ENCODE assay signal across 33 cellular contexts in the genomic region with DNA sequence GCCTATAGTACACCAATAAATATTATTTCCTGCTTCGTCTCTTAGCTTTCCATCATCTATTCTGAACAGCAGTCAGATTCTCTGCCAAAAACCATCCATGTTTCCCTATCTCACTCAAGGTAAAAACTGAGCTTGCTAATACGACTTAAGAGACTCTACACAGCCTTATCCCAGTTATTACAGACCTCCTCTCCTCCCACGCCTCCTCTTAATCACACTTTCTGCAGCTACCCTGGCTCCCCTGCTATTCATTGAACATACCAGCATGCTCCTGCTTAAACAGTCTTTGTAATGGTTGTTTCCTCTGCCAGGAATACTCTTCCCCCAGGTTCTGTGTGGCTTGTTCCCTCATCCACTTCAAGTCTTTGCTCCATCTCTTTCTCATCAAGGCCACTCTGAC.
"Had no signal": no experiment of that assay in that cellular context is flagged by ENCODE, and none has a peak within 500 bp of the region (broad histone marks: within the 10 kb centered on the region; RNA-seq: fewer than 3 reads in every experiment).

No MANE protein-coding gene starts in this region.

- H3K9me3 Mint-ChIP-seq: activated CD4-positive, alpha-beta memory T cell treated with anti-CD3 and anti-CD28 coated beads, Interleukin-2, amount 10 ng/mL, durations not matched to agents 7 days and 5 days; activated CD4-positive, alpha-beta T cell treated with anti-CD3 and anti-CD28 coated beads, Interleukin-2, amount 10 ng/mL, durations not matched to agents 24 days and 14 days; activated naive CD4-positive, alpha-beta T cell treated with anti-CD3 and anti-CD28 coated beads, Interleukin-2, amount 10 ng/mL, durations not matched to agents 7 days and 5 days; activated naive CD8-positive, alpha-beta T cell treated with anti-CD3 and anti-CD28 coated beads, Interleukin-2, amount 10 ng/mL, durations not matched to agents 7 days and 5 days; activated T-cell treated with anti-CD3 and anti-CD28 coated beads, Interleukin-2, amount 50 U/mL, for 24 hours; activated T-cell treated with anti-CD3 and anti-CD28 coated beads, Interleukin-2, amount 50 U/mL, for 72 hours; central memory CD8-positive, alpha-beta T cell; T-helper 2 cell treated with Interferon-gamma antibody and Interleukin-4, amounts not matched to agents 5 μg/mL and 100 μg/mL, for 36 hours had no signal

- DNase-seq: activated CD4-positive, alpha-beta memory T cell treated with anti-CD3 and anti-CD28 coated beads, Interleukin-2, amount 10 ng/mL, durations not matched to agents 7 days and 5 days; activated CD4-positive, alpha-beta T cell treated with anti-CD3 and anti-CD28 coated beads for 36 hours; activated CD4-positive, alpha-beta T cell treated with anti-CD3 and anti-CD28 coated beads, Interleukin-2, amount 10 ng/mL, durations not matched to agents 24 days and 14 days; activated CD4-positive, alpha-beta T cell treated with anti-CD3 and anti-CD28 coated beads, Interleukin-2, amount 50 U/mL, for 4 hours; activated CD4-positive, CD25-positive, alpha-beta regulatory T cell; activated CD4-positive, CD25-positive, alpha-beta regulatory T cell treated with anti-CD3 and anti-CD28 coated beads, Interleukin-2, amount 50 U/mL, for 72 hours; activated CD8-positive, alpha-beta memory T cell treated with anti-CD3 and anti-CD28 coated beads, Interleukin-2, amount 50 U/mL, for 48 hours; activated gamma-delta T cell; activated naive CD4-positive, alpha-beta T cell; activated naive CD4-positive, alpha-beta T cell treated with anti-CD3 and anti-CD28 coated beads, Interleukin-2, amount 10 ng/mL, durations not matched to agents 7 days and 5 days; activated naive CD8-positive, alpha-beta T cell treated with anti-CD3 and anti-CD28 coated beads, Interleukin-2, amount 10 ng/mL, durations not matched to agents 7 days and 5 days; activated T-cell treated with anti-CD3 and anti-CD28 coated beads for 4 hours; activated T-cell treated with anti-CD3 and anti-CD28 coated beads, Interleukin-2, amount 50 U/mL, for 24 hours; activated T-cell treated with anti-CD3 and anti-CD28 coated beads, Interleukin-2, amount 50 U/mL, for 72 hours; amniotic stem cell; anterior cingulate cortex; brain microvascular endothelial cell; cortex of kidney; dermis blood vessel endothelial cell; effector CD4-positive, alpha-beta T cell; effector memory CD8-positive, alpha-beta T cell; erythroblast; foreskin keratinocyte; gastrocnemius medialis; glutamatergic neuron; T-helper 1 cell; T-helper 17 cell; T1000; WERI-Rb-1 had no signal

- H3K27ac ChIP-seq: brain microvascular endothelial cell, esophagus muscularis mucosa, foreskin keratinocyte, gastrocnemius medialis, WERI-Rb-1 had no signal

- ATAC-seq: activated CD4-positive, alpha-beta T cell treated with anti-CD3 and anti-CD28 coated beads for 36 hours; activated naive CD4-positive, alpha-beta T cell treated with anti-CD3 and anti-CD28 coated beads, Interleukin-2, amount 50 U/mL, for 72 hours; activated T-cell treated with anti-CD3 and anti-CD28 coated beads, Interleukin-2, amount 50 U/mL, for 72 hours; effector memory CD8-positive, alpha-beta T cell; foreskin keratinocyte; gastrocnemius medialis; T-helper 17 cell had no signal

- H3K27ac Mint-ChIP-seq: activated CD4-positive, alpha-beta memory T cell treated with anti-CD3 and anti-CD28 coated beads, Interleukin-2, amount 10 ng/mL, durations not matched to agents 7 days and 5 days; activated CD4-positive, alpha-beta T cell treated with anti-CD3 and anti-CD28 coated beads for 36 hours; activated CD4-positive, alpha-beta T cell treated with anti-CD3 and anti-CD28 coated beads, Interleukin-2, amount 10 ng/mL, durations not matched to agents 24 days and 14 days; activated naive CD4-positive, alpha-beta T cell treated with anti-CD3 and anti-CD28 coated beads, Interleukin-2, amount 10 ng/mL, durations not matched to agents 7 days and 5 days; activated naive CD4-positive, alpha-beta T cell treated with anti-CD3 and anti-CD28 coated beads, Interleukin-2, amount 50 U/mL, for 72 hours; activated naive CD8-positive, alpha-beta T cell treated with anti-CD3 and anti-CD28 coated beads, Interleukin-2, amount 10 ng/mL, durations not matched to agents 7 days and 5 days; activated T-cell treated with anti-CD3 and anti-CD28 coated beads, Interleukin-2, amount 50 U/mL, for 24 hours; activated T-cell treated with anti-CD3 and anti-CD28 coated beads, Interleukin-2, amount 50 U/mL, for 72 hours; effector memory CD8-positive, alpha-beta T cell; T-helper 17 cell; T-helper 2 cell treated with Interferon-gamma antibody and Interleukin-4, amounts not matched to agents 5 μg/mL and 100 μg/mL, for 36 hours had no signal

- H3K27me3 Mint-ChIP-seq: activated CD4-positive, alpha-beta memory T cell treated with anti-CD3 and anti-CD28 coated beads, Interleukin-2, amount 10 ng/mL, durations not matched to agents 7 days and 5 days; activated CD4-positive, alpha-beta T cell treated with anti-CD3 and anti-CD28 coated beads for 36 hours; activated CD4-positive, alpha-beta T cell treated with anti-CD3 and anti-CD28 coated beads, Interleukin-2, amount 10 ng/mL, durations not matched to agents 24 days and 14 days; activated naive CD4-positive, alpha-beta T cell treated with anti-CD3 and anti-CD28 coated beads, Interleukin-2, amount 10 ng/mL, durations not matched to agents 7 days and 5 days; activated naive CD8-positive, alpha-beta T cell treated with anti-CD3 and anti-CD28 coated beads, Interleukin-2, amount 10 ng/mL, durations not matched to agents 7 days and 5 days; activated T-cell treated with anti-CD3 and anti-CD28 coated beads, Interleukin-2, amount 50 U/mL, for 24 hours; central memory CD8-positive, alpha-beta T cell; effector memory CD8-positive, alpha-beta T cell; T-helper 17 cell had no signal

- H3K36me3 Mint-ChIP-seq: activated naive CD4-positive, alpha-beta T cell treated with anti-CD3 and anti-CD28 coated beads, Interleukin-2, amount 10 ng/mL, durations not matched to agents 7 days and 5 days; activated naive CD4-positive, alpha-beta T cell treated with anti-CD3 and anti-CD28 coated beads, Interleukin-2, amount 50 U/mL, for 72 hours; activated naive CD8-positive, alpha-beta T cell treated with anti-CD3 and anti-CD28 coated beads, Interleukin-2, amount 10 ng/mL, durations not matched to agents 7 days and 5 days had no signal

- H3K4me1 Mint-ChIP-seq: activated CD4-positive, alpha-beta memory T cell treated with anti-CD3 and anti-CD28 coated beads, Interleukin-2, amount 10 ng/mL, durations not matched to agents 7 days and 5 days; activated CD4-positive, alpha-beta T cell treated with anti-CD3 and anti-CD28 coated beads for 36 hours; activated CD4-positive, alpha-beta T cell treated with anti-CD3 and anti-CD28 coated beads, Interleukin-2, amount 10 ng/mL, durations not matched to agents 24 days and 14 days; activated naive CD4-positive, alpha-beta T cell treated with anti-CD3 and anti-CD28 coated beads, Interleukin-2, amount 10 ng/mL, durations not matched to agents 7 days and 5 days; activated naive CD8-positive, alpha-beta T cell treated with anti-CD3 and anti-CD28 coated beads, Interleukin-2, amount 10 ng/mL, durations not matched to agents 7 days and 5 days; central memory CD8-positive, alpha-beta T cell; T-helper 17 cell had no signal

- H3K9me3 ChIP-seq: esophagus muscularis mucosa, gastrocnemius medialis had no signal

- H3K36me3 ChIP-seq: brain microvascular endothelial cell, esophagus muscularis mucosa, gastrocnemius medialis, WERI-Rb-1 had no signal

- H3K4me3 Mint-ChIP-seq: activated CD4-positive, alpha-beta memory T cell treated with anti-CD3 and anti-CD28 coated beads, Interleukin-2, amount 10 ng/mL, durations not matched to agents 7 days and 5 days; activated CD4-positive, alpha-beta T cell treated with anti-CD3 and anti-CD28 coated beads for 36 hours; activated CD4-positive, alpha-beta T cell treated with anti-CD3 and anti-CD28 coated beads, Interleukin-2, amount 10 ng/mL, durations not matched to agents 24 days and 14 days; activated naive CD4-positive, alpha-beta T cell treated with anti-CD3 and anti-CD28 coated beads, Interleukin-2, amount 10 ng/mL, durations not matched to agents 7 days and 5 days; activated naive CD8-positive, alpha-beta T cell treated with anti-CD3 and anti-CD28 coated beads, Interleukin-2, amount 10 ng/mL, durations not matched to agents 7 days and 5 days; activated T-cell treated with anti-CD3 and anti-CD28 coated beads, Interleukin-2, amount 50 U/mL, for 24 hours; activated T-cell treated with anti-CD3 and anti-CD28 coated beads, Interleukin-2, amount 50 U/mL, for 72 hours; central memory CD8-positive, alpha-beta T cell; effector memory CD8-positive, alpha-beta T cell; T-helper 17 cell; T-helper 2 cell treated with Interferon-gamma antibody and Interleukin-4, amounts not matched to agents 5 μg/mL and 100 μg/mL, for 36 hours had no signal

- H3K4me1 ChIP-seq: foreskin keratinocyte, gastrocnemius medialis had no signal

- H3K4me3 ChIP-seq: esophagus muscularis mucosa, gastrocnemius medialis had no signal

- H3K27me3 ChIP-seq: brain microvascular endothelial cell, esophagus muscularis mucosa, foreskin keratinocyte, gastrocnemius medialis had no signal
